Comparison of ENCODE assay signal across 1 cellular context in the genomic region with DNA sequence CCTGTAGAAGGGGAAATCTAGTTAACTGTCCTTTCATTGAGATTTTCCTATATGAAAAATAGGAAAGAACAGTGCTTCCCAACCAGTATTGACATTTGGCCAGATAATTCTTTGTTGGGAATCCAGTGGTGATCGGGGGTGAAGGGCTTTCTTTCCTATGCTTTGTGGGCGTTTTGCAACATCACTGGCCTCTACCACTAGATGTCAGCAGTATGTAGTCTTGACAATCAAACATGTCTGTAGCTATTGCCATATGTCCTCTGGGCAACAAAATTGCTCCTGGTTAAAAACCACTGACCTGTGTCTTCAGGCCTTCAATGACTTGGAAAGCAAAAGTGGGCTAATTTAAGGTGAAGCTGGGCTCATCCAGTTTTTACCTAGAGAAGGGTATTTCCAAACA.
TF ChIP-seq lines count a peak whose summit lies in the region.

No MANE protein-coding gene starts in this region.

TF ChIP-seq in K562, 482 proteins besides CTCF, POLR2A, EP300 and RAD21 (continued from another document):
- TF ChIP-seq PRDM10 (IDR thresholded peaks at IDR 0.05; ENCODE audit: partially characterized antibody) (no peak), ZNF507 (tag; conservative IDR thresholded peaks at IDR 0.05) (no peak), NCOA4 (IDR thresholded peaks at IDR 0.05; ENCODE audit: partially characterized antibody) (no peak)
- TF ChIP-seq, protein P1, sequence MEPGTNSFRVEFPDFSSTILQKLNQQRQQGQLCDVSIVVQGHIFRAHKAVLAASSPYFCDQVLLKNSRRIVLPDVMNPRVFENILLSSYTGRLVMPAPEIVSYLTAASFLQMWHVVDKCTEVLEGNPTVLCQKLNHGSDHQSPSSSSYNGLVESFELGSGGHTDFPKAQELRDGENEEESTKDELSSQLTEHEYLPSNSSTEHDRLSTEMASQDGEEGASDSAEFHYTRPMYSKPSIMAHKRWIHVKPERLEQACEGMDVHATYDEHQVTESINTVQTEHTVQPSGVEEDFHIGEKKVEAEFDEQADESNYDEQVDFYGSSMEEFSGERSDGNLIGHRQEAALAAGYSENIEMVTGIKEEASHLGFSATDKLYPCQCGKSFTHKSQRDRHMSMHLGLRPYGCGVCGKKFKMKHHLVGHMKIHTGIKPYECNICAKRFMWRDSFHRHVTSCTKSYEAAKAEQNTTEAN (CRISPR knock-in tag; IDR thresholded peaks at IDR 0.05), result no peak
